1 cellular context compared by ENCODE assay signal in the genomic region with DNA sequence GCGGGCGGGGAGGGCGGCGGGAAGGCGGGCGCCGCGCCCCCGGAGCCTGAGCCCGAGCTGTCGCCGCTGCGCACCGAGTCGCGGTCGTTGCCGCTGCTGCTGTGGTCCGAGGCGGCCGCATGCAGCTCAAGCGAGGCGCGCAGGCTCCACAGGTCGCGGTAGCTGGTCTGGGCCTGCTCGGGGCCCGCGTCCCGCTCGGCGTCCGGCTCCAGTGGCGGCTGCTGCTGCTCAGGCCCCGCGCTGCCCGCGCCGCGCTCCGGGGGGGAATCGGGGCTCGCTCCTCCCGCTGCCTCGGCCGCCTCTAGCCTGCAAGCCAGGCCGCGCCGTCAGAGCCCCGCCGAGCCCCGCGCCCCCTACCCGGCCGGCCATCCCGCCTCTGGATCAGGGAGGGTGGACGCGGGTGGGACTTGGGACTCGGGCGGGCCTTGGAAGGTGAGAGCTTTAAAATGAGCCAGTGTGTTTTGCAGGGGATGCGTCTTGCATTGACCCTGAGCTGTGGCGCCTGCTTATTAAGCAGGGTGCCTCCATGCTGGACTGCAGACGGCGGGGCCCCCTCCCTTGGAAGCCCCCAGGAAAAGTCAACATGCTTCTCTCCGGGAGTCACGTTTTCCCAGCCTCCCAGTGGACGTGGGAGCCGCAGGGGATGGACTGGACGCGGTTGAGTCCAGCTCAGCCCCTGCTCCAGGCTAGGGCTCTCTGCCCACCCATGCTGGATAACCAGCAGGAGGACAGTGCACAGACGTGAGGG.
TF ChIP-seq lines count a peak whose summit lies in the region.

No MANE protein-coding gene starts in this region.

TF ChIP-seq in H1, 55 proteins besides CTCF, POLR2A, EP300 and RAD21:
- TF ChIP-seq FOSL1 (IDR thresholded peaks at IDR 0.05; ENCODE audit: insufficient read depth, low read depth, low read length) = no peak
- no peak for TF ChIP-seq JUND (IDR thresholded peaks at IDR 0.05; ENCODE audit: low read length)
- no peak for TF ChIP-seq EZH2 (IDR thresholded peaks at IDR 0.05; ENCODE audit: low read depth, low read length, severe bottlenecking)
- TF ChIP-seq KDM1A (IDR thresholded peaks at IDR 0.05; ENCODE audit: borderline replicate concordance, low read length) = no peak
- no peak for TF ChIP-seq GTF2F1 (IDR thresholded peaks at IDR 0.05; ENCODE audit: borderline replicate concordance, low read depth, low read length)
- TF ChIP-seq GABPA (IDR thresholded peaks at IDR 0.05; ENCODE audit: borderline replicate concordance, insufficient read depth, low read length) = peak; percentile 79; the same call in 1 of the 2 replicates
- no peak for TF ChIP-seq KDM5A (IDR thresholded peaks at IDR 0.05; ENCODE audit: low read length)
